ENCODE assay signal across 23 cellular contexts in genomic region chr4:149987777-149988410, GRCh38.
DNase-seq lines count a peak whose midpoint lies in the region; ATAC-seq and TF ChIP-seq lines count a peak whose summit lies in the region.
"Had no signal": no experiment of that assay in that cellular context is flagged by ENCODE, and none has a peak within 500 bp of the region (broad histone marks: within the 10 kb centered on the region; RNA-seq: fewer than 3 reads in every experiment).

No MANE protein-coding gene starts in this region.

- no peak overlapping the region for H3K4me3 Mint-ChIP-seq in activated CD8-positive, alpha-beta memory T cell treated with anti-CD3 and anti-CD28 coated beads, Interleukin-2, amount 10 ng/mL, durations not matched to agents 7 days and 5 days
- H3K4me3 Mint-ChIP-seq: activated B cell treated with CpG ODN at 0.5 μM for 24 hours; activated CD4-positive, alpha-beta memory T cell treated with anti-CD3 and anti-CD28 coated beads, Interleukin-2, amount 10 ng/mL, durations not matched to agents 7 days and 5 days; CD14-positive monocyte; dendritic cell treated with granulocyte-macrophage colony-stimulating factor and Interleukin-4, amounts not matched to agents 40 ng/mL and 50 ng/mL, for 4 days had no signal

- DNase-seq in activated CD8-positive, alpha-beta memory T cell treated with anti-CD3 and anti-CD28 coated beads, Interleukin-2, amount 10 ng/mL, durations not matched to agents 7 days and 5 days, result no peak
- DNase-seq in activated CD8-positive, alpha-beta memory T cell treated with anti-CD3 and anti-CD28 coated beads, Interleukin-2, amount 50 U/mL, for 48 hours, result no peak
- DNase-seq in adipocyte (ENCODE audit: low read depth) (peak; percentile 55), left colon (no peak), GOT3 (lab: John Stamatoyannopoulos, UW) (no peak), gastrocnemius medialis (no peak), left ventricle myocardium inferior (no peak), middle frontal gyrus (ENCODE audit: extremely low spot score, low spot score) (no peak)
- DNase-seq: activated B cell treated with CpG ODN at 0.5 μM for 24 hours; activated CD4-positive, alpha-beta memory T cell treated with anti-CD3 and anti-CD28 coated beads, Interleukin-2, amount 10 ng/mL, durations not matched to agents 7 days and 5 days; activated naive CD4-positive, alpha-beta T cell; amniotic stem cell; foreskin keratinocyte; H7; hypothalamus; lower lobe of right lung; NCI-H2081 treated with DMSO at 0.1 percent for 48 hours; NCI-H510A treated with DMSO at 0.1 percent for 48 hours; stomach; T-helper 9 cell; transverse colon had no signal

- no peak overlapping the region for H3K9ac ChIP-seq in adipocyte (ENCODE audit: low read length)

- TF ChIP-seq CTCF in gastrocnemius medialis (IDR thresholded peaks at IDR 0.05 in 4 of 5, conservative IDR thresholded peaks at IDR 0.05 in 1 of 5) (no peak), left ventricle myocardium inferior (IDR thresholded peaks at IDR 0.05; ENCODE audit: borderline replicate concordance) (no peak)

- no peaks in the 10 kb centered on the region for H3K36me3 Mint-ChIP-seq in activated CD8-positive, alpha-beta memory T cell treated with anti-CD3 and anti-CD28 coated beads, Interleukin-2, amount 10 ng/mL, durations not matched to agents 7 days and 5 days
- H3K36me3 Mint-ChIP-seq: CD14-positive monocyte had no signal

- H3K27me3 ChIP-seq in adipocyte (replicated peaks; ENCODE audit: control insufficient read depth, insufficient read depth, low read length) (no peaks in the 10 kb centered on the region), gastrocnemius medialis (no peaks in the 10 kb centered on the region), left ventricle myocardium inferior (ENCODE audit: low read depth) (no peaks in the 10 kb centered on the region)
- H3K27me3 ChIP-seq: foreskin keratinocyte, stomach, transverse colon had no signal

- no peak for ATAC-seq in activated CD8-positive, alpha-beta memory T cell treated with anti-CD3 and anti-CD28 coated beads, Interleukin-2, amount 10 ng/mL, durations not matched to agents 7 days and 5 days
- ATAC-seq in left colon (peak; percentile 22), gastrocnemius medialis (no peak)
- ATAC-seq: foreskin keratinocyte, lower lobe of right lung had no signal

- H3K4me1 ChIP-seq in adipocyte (ENCODE audit: control insufficient read depth, insufficient read depth, low read length) (peaks cover 20% of the 10 kb centered on the region), gastrocnemius medialis (no peaks in the 10 kb centered on the region), left ventricle myocardium inferior (peaks cover 16% of the 10 kb centered on the region)
- H3K4me1 ChIP-seq: foreskin keratinocyte, lower lobe of right lung, stomach had no signal

- no peak for TF ChIP-seq POLR2A in gastrocnemius medialis (IDR thresholded peaks at IDR 0.05)

- peaks cover 32% of the 10 kb centered on the region for H3K4me1 Mint-ChIP-seq in activated CD8-positive, alpha-beta memory T cell treated with anti-CD3 and anti-CD28 coated beads, Interleukin-2, amount 10 ng/mL, durations not matched to agents 7 days and 5 days
- H3K4me1 Mint-ChIP-seq: activated B cell treated with CpG ODN at 0.5 μM for 24 hours, CD14-positive monocyte had no signal

- H3K9me3 ChIP-seq in adipocyte (ENCODE audit: control insufficient read depth, low read length) (no peaks in the 10 kb centered on the region), gastrocnemius medialis (no peaks in the 10 kb centered on the region), left ventricle myocardium inferior (replicated peaks) (no peaks in the 10 kb centered on the region)
- H3K9me3 ChIP-seq: lower lobe of right lung, stomach, transverse colon had no signal

- H3K27ac ChIP-seq in gastrocnemius medialis (no peak overlapping the region), left ventricle myocardium inferior (replicated peaks) (no peak overlapping the region)
- H3K27ac ChIP-seq: foreskin keratinocyte, lower lobe of right lung, stomach, transverse colon had no signal

- no peaks in the 10 kb centered on the region for H3K36me3 ChIP-seq in adipocyte (ENCODE audit: control insufficient read depth, insufficient read depth, low read length, severe bottlenecking)
- no peaks in the 10 kb centered on the region for H3K36me3 ChIP-seq in gastrocnemius medialis
- no peaks in the 10 kb centered on the region for H3K36me3 ChIP-seq in left ventricle myocardium inferior
- H3K36me3 ChIP-seq: lower lobe of right lung, stomach, transverse colon had no signal

- no peaks in the 10 kb centered on the region for H3K9me3 Mint-ChIP-seq in activated CD8-positive, alpha-beta memory T cell treated with anti-CD3 and anti-CD28 coated beads, Interleukin-2, amount 10 ng/mL, durations not matched to agents 7 days and 5 days (ENCODE audit: low read depth)
- H3K9me3 Mint-ChIP-seq: activated B cell treated with CpG ODN at 0.5 μM for 24 hours; CD14-positive monocyte; dendritic cell treated with granulocyte-macrophage colony-stimulating factor and Interleukin-4, amounts not matched to agents 40 ng/mL and 50 ng/mL, for 4 days had no signal

- in situ Hi-C loops in gastrocnemius medialis (cut with MboI; ENCODE audit: low sequenced_read_pairs in 4 of 4), result loop anchor here (10.0 to 25.0 kb wide), 2 partner anchors 874 to 887 kb away; no protein-coding TSS in a partner anchor

- CTCF ChIA-PET in activated CD8-positive, alpha-beta memory T cell treated with anti-CD3 and anti-CD28 coated beads, Interleukin-2, amount 10 ng/mL, durations not matched to agents 7 days and 5 days (lab: Charles Lee), result interaction anchor here (1.4 kb wide), 1 partner anchor 221 kb away, joined by 3 read pairs; no protein-coding TSS in a partner anchor

- H3K4me3 ChIP-seq in adipocyte (ENCODE audit: low read length), result no peak overlapping the region
- no peak overlapping the region for H3K4me3 ChIP-seq in gastrocnemius medialis
- no peak overlapping the region for H3K4me3 ChIP-seq in left ventricle myocardium inferior
- H3K4me3 ChIP-seq: lower lobe of right lung, stomach, transverse colon had no signal

- H3K27ac Mint-ChIP-seq in activated CD8-positive, alpha-beta memory T cell treated with anti-CD3 and anti-CD28 coated beads, Interleukin-2, amount 10 ng/mL, durations not matched to agents 7 days and 5 days, result peak overlapping the region; percentile 35
- H3K27ac Mint-ChIP-seq: activated B cell treated with CpG ODN at 0.5 μM for 24 hours; activated CD4-positive, alpha-beta memory T cell treated with anti-CD3 and anti-CD28 coated beads, Interleukin-2, amount 10 ng/mL, durations not matched to agents 7 days and 5 days; CD14-positive monocyte; dendritic cell treated with granulocyte-macrophage colony-stimulating factor and Interleukin-4, amounts not matched to agents 40 ng/mL and 50 ng/mL, for 4 days had no signal

- H3K27me3 Mint-ChIP-seq in activated CD8-positive, alpha-beta memory T cell treated with anti-CD3 and anti-CD28 coated beads, Interleukin-2, amount 10 ng/mL, durations not matched to agents 7 days and 5 days, result no peaks in the 10 kb centered on the region
- H3K27me3 Mint-ChIP-seq: activated CD4-positive, alpha-beta memory T cell treated with anti-CD3 and anti-CD28 coated beads, Interleukin-2, amount 10 ng/mL, durations not matched to agents 7 days and 5 days; dendritic cell treated with granulocyte-macrophage colony-stimulating factor and Interleukin-4, amounts not matched to agents 40 ng/mL and 50 ng/mL, for 4 days had no signal

- intact Hi-C loops in left colon (cut with DNase I, micrococcal nuclease) (no loop called here), gastrocnemius medialis (cut with DNase I; ENCODE audit: low total_unique reads) (no loop called here), left ventricle myocardium inferior (cut with micrococcal nuclease) (no loop called here)
